Comparison of ENCODE assay signal across 28 cellular contexts in genomic region chr3:60392501-60392900, GRCh38.
"Had no signal": no experiment of that assay in that cellular context is flagged by ENCODE, and none has a peak within 500 bp of the region (broad histone marks: within the 10 kb centered on the region; RNA-seq: fewer than 3 reads in every experiment).

No MANE protein-coding gene starts in this region.

- H3K4me3 ChIP-seq: stomach, suprapubic skin, testis, thoracic aorta, thyroid gland, tibial artery, tibial nerve, transverse colon, upper lobe of left lung, upper lobe of right lung, uterus, vagina had no signal

- H3K27me3 ChIP-seq: stomach, suprapubic skin, testis, thyroid gland, tibial artery, tibial nerve, transverse colon, upper lobe of left lung, upper lobe of right lung, uterus, vagina had no signal

- H3K4me1 ChIP-seq: stomach, suprapubic skin, testis, thyroid gland, tibial artery, tibial nerve, transverse colon, upper lobe of left lung, upper lobe of right lung, uterus, vagina had no signal

- H3K36me3 Mint-ChIP-seq: stimulated activated effector memory CD8-positive, alpha-beta T cell treated with anti-CD3 and anti-CD28 coated beads, Interleukin-12 subunit alpha, Interleukin-12 subunit beta, amount 100 ng/mL, for 72 hours; stimulated activated memory B cell treated with anti-CD40 and anti-IgM and Interleukin-4, amounts not matched to agents 10 μg/mL and 1 μg/mL and 100 μg/mL, for 72 hours; stimulated activated naive B cell treated with anti-CD40 and anti-IgM and Interleukin-4, amounts not matched to agents 10 μg/mL and 1 μg/mL and 100 μg/mL, for 72 hours; type B pancreatic cell had no signal

- FAIRE-seq: urothelium cell line had no signal

- H3K4me1 Mint-ChIP-seq: stimulated activated effector memory CD8-positive, alpha-beta T cell treated with anti-CD3 and anti-CD28 coated beads, Interleukin-12 subunit alpha, Interleukin-12 subunit beta, amount 100 ng/mL, for 72 hours; stimulated activated memory B cell treated with anti-CD40 and anti-IgM and Interleukin-4, amounts not matched to agents 10 μg/mL and 1 μg/mL and 100 μg/mL, for 72 hours; stimulated activated naive B cell treated with anti-CD40 and anti-IgM and Interleukin-4, amounts not matched to agents 10 μg/mL and 1 μg/mL and 100 μg/mL, for 72 hours; stimulated activated naive CD8-positive, alpha-beta T cell treated with anti-CD3 and anti-CD28 coated beads, Interleukin-15, amount 100 ng/mL, for 72 hours had no signal

- H3K4me3 Mint-ChIP-seq: stimulated activated effector memory CD8-positive, alpha-beta T cell treated with anti-CD3 and anti-CD28 coated beads, Interleukin-12 subunit alpha, Interleukin-12 subunit beta, amount 100 ng/mL, for 72 hours; stimulated activated memory B cell treated with anti-CD40 and anti-IgM and Interleukin-4, amounts not matched to agents 10 μg/mL and 1 μg/mL and 100 μg/mL, for 72 hours; stimulated activated naive B cell treated with anti-CD40 and anti-IgM and Interleukin-4, amounts not matched to agents 10 μg/mL and 1 μg/mL and 100 μg/mL, for 72 hours; stimulated activated naive CD8-positive, alpha-beta T cell treated with anti-CD3 and anti-CD28 coated beads, Interleukin-15, amount 100 ng/mL, for 72 hours; stimulated activated naive CD8-positive, alpha-beta T cell treated with anti-CD3 and anti-CD28 coated beads, Interleukin-15, Interleukin-2, amounts not matched to agents 100 ng/mL and 50 ng/mL, for 24 hours; type B pancreatic cell had no signal

- ATAC-seq: stimulated activated effector memory CD8-positive, alpha-beta T cell treated with anti-CD3 and anti-CD28 coated beads, Interleukin-12 subunit alpha, Interleukin-12 subunit beta, amount 100 ng/mL, for 72 hours; stimulated activated memory B cell treated with anti-CD40 and anti-IgM and Interleukin-4, amounts not matched to agents 10 μg/mL and 1 μg/mL and 100 μg/mL, for 72 hours; stimulated activated naive B cell treated with anti-CD40 and anti-IgM and Interleukin-4, amounts not matched to agents 10 μg/mL and 1 μg/mL and 100 μg/mL, for 72 hours; stimulated activated naive CD8-positive, alpha-beta T cell treated with anti-CD3 and anti-CD28 coated beads, Interleukin-15, amount 100 ng/mL, for 72 hours; stimulated activated naive CD8-positive, alpha-beta T cell treated with anti-CD3 and anti-CD28 coated beads, Interleukin-15, Interleukin-2, amounts not matched to agents 100 U/mL and 50 U/mL, for 24 hours; upper lobe of right lung had no signal

- DNase-seq: stimulated activated CD4-positive, alpha-beta T cell treated with anti-CD3 and anti-CD28 coated beads, Interleukin-2, amount 100 ng/mL, for 48 hours; stimulated activated CD4-positive, alpha-beta T cell treated with anti-CD3 and anti-CD28 coated beads, Interleukin-4, amount 100 ng/mL, for 1 hour; stimulated activated CD4-positive, alpha-beta T cell treated with anti-CD3 and anti-CD28 coated beads, Interleukin-4, amount 100 ng/mL, for 24 hours; stimulated activated CD4-positive, alpha-beta T cell treated with anti-CD3 and anti-CD28 coated beads, Interleukin-4, amount 100 ng/mL, for 4 hours; stimulated activated CD8-positive, alpha-beta memory T cell treated with anti-CD3 and anti-CD28 coated beads, Interleukin-4, amount 100 ng/mL, for 48 hours; stimulated activated naive B cell treated with anti-CD40 and anti-IgM and Interleukin-4, amounts not matched to agents 10 μg/mL and 1 μg/mL and 100 μg/mL, for 72 hours; stimulated activated naive CD4-positive, alpha-beta T cell; stimulated activated naive CD4-positive, alpha-beta T cell treated with Interleukin-2 at 50 U/mL for 16 hours; stimulated activated naive CD8-positive, alpha-beta T cell treated with anti-CD3 and anti-CD28 coated beads, Interleukin-15, amount 100 ng/mL, for 72 hours; stimulated activated naive CD8-positive, alpha-beta T cell treated with anti-CD3 and anti-CD28 coated beads, Interleukin-15, Interleukin-2, amounts not matched to agents 100 U/mL and 50 U/mL, for 24 hours; stomach; substantia nigra; testis; thyroid gland; tibial artery; transverse colon; upper lobe of left lung; upper lobe of right lung; uterus had no signal

- H3K36me3 ChIP-seq: stomach, suprapubic skin, thoracic aorta, thyroid gland, tibial artery, tibial nerve, transverse colon, upper lobe of left lung, upper lobe of right lung, uterus, vagina had no signal

- H3K9me3 Mint-ChIP-seq: stimulated activated effector memory CD8-positive, alpha-beta T cell treated with anti-CD3 and anti-CD28 coated beads, Interleukin-12 subunit alpha, Interleukin-12 subunit beta, amount 100 ng/mL, for 72 hours; stimulated activated memory B cell treated with anti-CD40 and anti-IgM and Interleukin-4, amounts not matched to agents 10 μg/mL and 1 μg/mL and 100 μg/mL, for 72 hours; stimulated activated naive B cell treated with anti-CD40 and anti-IgM and Interleukin-4, amounts not matched to agents 10 μg/mL and 1 μg/mL and 100 μg/mL, for 72 hours; stimulated activated naive CD8-positive, alpha-beta T cell treated with anti-CD3 and anti-CD28 coated beads, Interleukin-15, amount 100 ng/mL, for 72 hours; stimulated activated naive CD8-positive, alpha-beta T cell treated with anti-CD3 and anti-CD28 coated beads, Interleukin-15, Interleukin-2, amounts not matched to agents 100 ng/mL and 50 ng/mL, for 24 hours; type B pancreatic cell had no signal

- H3K27ac ChIP-seq: stomach, suprapubic skin, testis, thoracic aorta, thyroid gland, tibial artery, tibial nerve, transverse colon, upper lobe of left lung, upper lobe of right lung, uterus, vagina had no signal

- H3K27me3 Mint-ChIP-seq: stimulated activated memory B cell treated with anti-CD40 and anti-IgM and Interleukin-4, amounts not matched to agents 10 μg/mL and 1 μg/mL and 100 μg/mL, for 72 hours; stimulated activated naive B cell treated with anti-CD40 and anti-IgM and Interleukin-4, amounts not matched to agents 10 μg/mL and 1 μg/mL and 100 μg/mL, for 72 hours; stimulated activated naive CD8-positive, alpha-beta T cell treated with anti-CD3 and anti-CD28 coated beads, Interleukin-15, amount 100 ng/mL, for 72 hours; stimulated activated naive CD8-positive, alpha-beta T cell treated with anti-CD3 and anti-CD28 coated beads, Interleukin-15, Interleukin-2, amounts not matched to agents 100 ng/mL and 50 ng/mL, for 24 hours had no signal

- H3K27ac Mint-ChIP-seq: stimulated activated effector memory CD8-positive, alpha-beta T cell treated with anti-CD3 and anti-CD28 coated beads, Interleukin-12 subunit alpha, Interleukin-12 subunit beta, amount 100 ng/mL, for 72 hours; stimulated activated memory B cell treated with anti-CD40 and anti-IgM and Interleukin-4, amounts not matched to agents 10 μg/mL and 1 μg/mL and 100 μg/mL, for 72 hours; stimulated activated naive B cell treated with anti-CD40 and anti-IgM and Interleukin-4, amounts not matched to agents 10 μg/mL and 1 μg/mL and 100 μg/mL, for 72 hours; stimulated activated naive CD8-positive, alpha-beta T cell treated with anti-CD3 and anti-CD28 coated beads, Interleukin-15, Interleukin-2, amounts not matched to agents 100 ng/mL and 50 ng/mL, for 24 hours; type B pancreatic cell had no signal

- H3K9me3 ChIP-seq: stomach, suprapubic skin, testis, thoracic aorta, thyroid gland, tibial artery, tibial nerve, transverse colon, upper lobe of left lung, upper lobe of right lung, uterus, vagina had no signal
